ENCODE assay signal across 1 cellular context in the genomic region with DNA sequence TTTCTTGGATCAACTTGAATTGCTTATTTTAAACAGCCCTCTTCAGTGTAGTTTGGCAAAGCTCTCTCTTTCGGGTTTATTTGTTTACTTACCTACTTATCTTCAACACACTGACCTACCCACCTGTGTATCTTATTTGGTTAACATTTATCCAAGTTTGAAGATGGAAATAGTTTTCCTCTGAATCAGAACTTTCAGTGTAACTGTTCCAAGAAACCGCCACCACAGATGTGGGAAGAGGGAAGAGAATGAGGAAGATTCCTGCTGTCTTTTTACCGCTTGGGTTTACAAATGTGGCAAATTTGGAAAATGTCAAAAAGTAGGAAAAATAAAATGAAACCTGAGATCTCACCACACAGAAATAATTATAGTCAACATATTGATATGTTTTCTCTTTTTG.
TF ChIP-seq lines count a peak whose summit lies in the region.

No MANE protein-coding gene starts in this region.

TF ChIP-seq in HepG2, 621 proteins besides CTCF, POLR2A, EP300 and RAD21 (continued from another document and continues in another):
- TF ChIP-seq, protein P1, sequence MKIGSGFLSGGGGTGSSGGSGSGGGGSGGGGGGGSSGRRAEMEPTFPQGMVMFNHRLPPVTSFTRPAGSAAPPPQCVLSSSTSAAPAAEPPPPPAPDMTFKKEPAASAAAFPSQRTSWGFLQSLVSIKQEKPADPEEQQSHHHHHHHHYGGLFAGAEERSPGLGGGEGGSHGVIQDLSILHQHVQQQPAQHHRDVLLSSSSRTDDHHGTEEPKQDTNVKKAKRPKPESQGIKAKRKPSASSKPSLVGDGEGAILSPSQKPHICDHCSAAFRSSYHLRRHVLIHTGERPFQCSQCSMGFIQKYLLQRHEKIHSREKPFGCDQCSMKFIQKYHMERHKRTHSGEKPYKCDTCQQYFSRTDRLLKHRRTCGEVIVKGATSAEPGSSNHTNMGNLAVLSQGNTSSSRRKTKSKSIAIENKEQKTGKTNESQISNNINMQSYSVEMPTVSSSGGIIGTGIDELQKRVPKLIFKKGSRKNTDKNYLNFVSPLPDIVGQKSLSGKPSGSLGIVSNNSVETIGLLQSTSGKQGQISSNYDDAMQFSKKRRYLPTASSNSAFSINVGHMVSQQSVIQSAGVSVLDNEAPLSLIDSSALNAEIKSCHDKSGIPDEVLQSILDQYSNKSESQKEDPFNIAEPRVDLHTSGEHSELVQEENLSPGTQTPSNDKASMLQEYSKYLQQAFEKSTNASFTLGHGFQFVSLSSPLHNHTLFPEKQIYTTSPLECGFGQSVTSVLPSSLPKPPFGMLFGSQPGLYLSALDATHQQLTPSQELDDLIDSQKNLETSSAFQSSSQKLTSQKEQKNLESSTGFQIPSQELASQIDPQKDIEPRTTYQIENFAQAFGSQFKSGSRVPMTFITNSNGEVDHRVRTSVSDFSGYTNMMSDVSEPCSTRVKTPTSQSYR (CRISPR knock-in tag; IDR thresholded peaks at IDR 0.05; ENCODE audit: borderline replicate concordance), result no peak
- TF ChIP-seq MEIS1 (CRISPR knock-in tag; IDR thresholded peaks at IDR 0.05; ENCODE audit: borderline replicate concordance) (no peak), ZNF816 (CRISPR knock-in tag; IDR thresholded peaks at IDR 0.05; ENCODE audit: borderline replicate concordance) (no peak), MED13 (CRISPR knock-in tag; IDR thresholded peaks at IDR 0.05) (no peak), HNRNPLL (IDR thresholded peaks at IDR 0.05; ENCODE audit: low read depth, low read length, poor library complexity, severe bottlenecking) (no peak), ZNF205 (CRISPR knock-in tag; IDR thresholded peaks at IDR 0.05) (peak; percentile 87), ATAD3A (CRISPR knock-in tag; IDR thresholded peaks at IDR 0.05) (no peak), TCF7L2 (IDR thresholded peaks at IDR 0.05; ENCODE audit: low read depth, low read length) (no peak; the same call in 1 of the 2 replicates), FOXA1 (IDR thresholded peaks at IDR 0.05) (no peak), FOXA1 (CRISPR knock-in tag; IDR thresholded peaks at IDR 0.05) (peak; percentile 77), KDM5A (IDR thresholded peaks at IDR 0.05; ENCODE audit: borderline replicate concordance, low read length) (no peak), ZGPAT (CRISPR knock-in tag; IDR thresholded peaks at IDR 0.05) (peak; percentile 84), CREB1 (IDR thresholded peaks at IDR 0.05) (no peak), CREB1 (CRISPR knock-in tag; IDR thresholded peaks at IDR 0.05) (no peak), ZNF670 (CRISPR knock-in tag; IDR thresholded peaks at IDR 0.05; ENCODE audit: borderline replicate concordance) (no peak), FOXO1 (CRISPR knock-in tag; IDR thresholded peaks at IDR 0.05) (peak; percentile 77), SPEN (CRISPR knock-in tag; IDR thresholded peaks at IDR 0.05; ENCODE audit: low read depth) (no peak), ZNF230 (CRISPR knock-in tag; IDR thresholded peaks at IDR 0.05) (no peak), ZNF317 (CRISPR knock-in tag; IDR thresholded peaks at IDR 0.05) (peak; percentile 94), ZNF772 (CRISPR knock-in tag; IDR thresholded peaks at IDR 0.05) (no peak), HNRNPUL1 (IDR thresholded peaks at IDR 0.05; ENCODE audit: low read depth, low read length) (no peak), SCMH1 (CRISPR knock-in tag; IDR thresholded peaks at IDR 0.05; ENCODE audit: borderline replicate concordance) (no peak), ZNF644 (CRISPR knock-in tag; IDR thresholded peaks at IDR 0.05; ENCODE audit: low read depth) (peak; percentile 54), RARG (CRISPR knock-in tag; IDR thresholded peaks at IDR 0.05; ENCODE audit: low read depth) (no peak), THYN1 (CRISPR knock-in tag; IDR thresholded peaks at IDR 0.05; ENCODE audit: borderline replicate concordance, low read depth) (no peak), PAXIP1 (CRISPR knock-in tag; conservative IDR thresholded peaks at IDR 0.05) (peak; percentile 92), NRL (CRISPR knock-in tag; IDR thresholded peaks at IDR 0.05; ENCODE audit: borderline replicate concordance) (no peak), KLF16 (CRISPR knock-in tag; IDR thresholded peaks at IDR 0.05) (peak in 1 of 2 experiments; percentile 20; a peak in 1 of 4 replicates), FLYWCH1 (CRISPR knock-in tag; IDR thresholded peaks at IDR 0.05) (no peak), SKI (IDR thresholded peaks at IDR 0.05; ENCODE audit: partially characterized antibody) (no peak), MEIS2 (CRISPR knock-in tag; IDR thresholded peaks at IDR 0.05) (no peak), KLF6 (CRISPR knock-in tag; IDR thresholded peaks at IDR 0.05) (no peak), ZBTB26 (CRISPR knock-in tag; IDR thresholded peaks at IDR 0.05; ENCODE audit: borderline replicate concordance) (no peak), PREB (CRISPR knock-in tag; IDR thresholded peaks at IDR 0.05) (no peak), HOXD1 (CRISPR knock-in tag; IDR thresholded peaks at IDR 0.05) (no peak), PAF1 (CRISPR knock-in tag; IDR thresholded peaks at IDR 0.05) (no peak), SMARCE1 (IDR thresholded peaks at IDR 0.05; ENCODE audit: borderline replicate concordance) (no peak), SOX13 (IDR thresholded peaks at IDR 0.05) (no peak), SOX13 (CRISPR knock-in tag; conservative IDR thresholded peaks at IDR 0.05 in 1 of 2, IDR thresholded peaks at IDR 0.05 in 1 of 2) (peak in 1 of 2 experiments; percentile 86; a peak in 2 of 4 replicates), MXI1 (IDR thresholded peaks at IDR 0.05; ENCODE audit: borderline replicate concordance, low read depth, low read length) (no peak), ETV6 (CRISPR knock-in tag; conservative IDR thresholded peaks at IDR 0.05) (no peak), NFIB (CRISPR knock-in tag; IDR thresholded peaks at IDR 0.05; ENCODE audit: borderline replicate concordance) (no peak), FOXC1 (CRISPR knock-in tag; IDR thresholded peaks at IDR 0.05; ENCODE audit: borderline replicate concordance) (no peak), ZNF343 (CRISPR knock-in tag; IDR thresholded peaks at IDR 0.05) (no peak), GZF1 (CRISPR knock-in tag; IDR thresholded peaks at IDR 0.05) (no peak), ATRX (CRISPR knock-in tag; IDR thresholded peaks at IDR 0.05; ENCODE audit: borderline replicate concordance) (no peak), TCF7 (IDR thresholded peaks at IDR 0.05; ENCODE audit: low read depth) (peak; percentile 83), NFATC3 (CRISPR knock-in tag; IDR thresholded peaks at IDR 0.05) (no peak)
- TF ChIP-seq, protein P2, sequence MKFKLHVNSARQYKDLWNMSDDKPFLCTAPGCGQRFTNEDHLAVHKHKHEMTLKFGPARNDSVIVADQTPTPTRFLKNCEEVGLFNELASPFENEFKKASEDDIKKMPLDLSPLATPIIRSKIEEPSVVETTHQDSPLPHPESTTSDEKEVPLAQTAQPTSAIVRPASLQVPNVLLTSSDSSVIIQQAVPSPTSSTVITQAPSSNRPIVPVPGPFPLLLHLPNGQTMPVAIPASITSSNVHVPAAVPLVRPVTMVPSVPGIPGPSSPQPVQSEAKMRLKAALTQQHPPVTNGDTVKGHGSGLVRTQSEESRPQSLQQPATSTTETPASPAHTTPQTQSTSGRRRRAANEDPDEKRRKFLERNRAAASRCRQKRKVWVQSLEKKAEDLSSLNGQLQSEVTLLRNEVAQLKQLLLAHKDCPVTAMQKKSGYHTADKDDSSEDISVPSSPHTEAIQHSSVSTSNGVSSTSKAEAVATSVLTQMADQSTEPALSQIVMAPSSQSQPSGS (CRISPR knock-in tag; IDR thresholded peaks at IDR 0.05), result peak; percentile 84
- TF ChIP-seq, protein P3, sequence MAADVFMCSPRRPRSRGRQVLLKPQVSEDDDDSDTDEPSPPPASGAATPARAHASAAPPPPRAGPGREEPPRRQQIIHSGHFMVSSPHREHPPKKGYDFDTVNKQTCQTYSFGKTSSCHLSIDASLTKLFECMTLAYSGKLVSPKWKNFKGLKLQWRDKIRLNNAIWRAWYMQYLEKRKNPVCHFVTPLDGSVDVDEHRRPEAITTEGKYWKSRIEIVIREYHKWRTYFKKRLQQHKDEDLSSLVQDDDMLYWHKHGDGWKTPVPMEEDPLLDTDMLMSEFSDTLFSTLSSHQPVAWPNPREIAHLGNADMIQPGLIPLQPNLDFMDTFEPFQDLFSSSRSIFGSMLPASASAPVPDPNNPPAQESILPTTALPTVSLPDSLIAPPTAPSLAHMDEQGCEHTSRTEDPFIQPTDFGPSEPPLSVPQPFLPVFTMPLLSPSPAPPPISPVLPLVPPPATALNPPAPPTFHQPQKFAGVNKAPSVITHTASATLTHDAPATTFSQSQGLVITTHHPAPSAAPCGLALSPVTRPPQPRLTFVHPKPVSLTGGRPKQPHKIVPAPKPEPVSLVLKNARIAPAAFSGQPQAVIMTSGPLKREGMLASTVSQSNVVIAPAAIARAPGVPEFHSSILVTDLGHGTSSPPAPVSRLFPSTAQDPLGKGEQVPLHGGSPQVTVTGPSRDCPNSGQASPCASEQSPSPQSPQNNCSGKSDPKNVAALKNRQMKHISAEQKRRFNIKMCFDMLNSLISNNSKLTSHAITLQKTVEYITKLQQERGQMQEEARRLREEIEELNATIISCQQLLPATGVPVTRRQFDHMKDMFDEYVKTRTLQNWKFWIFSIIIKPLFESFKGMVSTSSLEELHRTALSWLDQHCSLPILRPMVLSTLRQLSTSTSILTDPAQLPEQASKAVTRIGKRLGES (CRISPR knock-in tag; IDR thresholded peaks at IDR 0.05; ENCODE audit: borderline replicate concordance), result no peak
- TF ChIP-seq, protein P4, sequence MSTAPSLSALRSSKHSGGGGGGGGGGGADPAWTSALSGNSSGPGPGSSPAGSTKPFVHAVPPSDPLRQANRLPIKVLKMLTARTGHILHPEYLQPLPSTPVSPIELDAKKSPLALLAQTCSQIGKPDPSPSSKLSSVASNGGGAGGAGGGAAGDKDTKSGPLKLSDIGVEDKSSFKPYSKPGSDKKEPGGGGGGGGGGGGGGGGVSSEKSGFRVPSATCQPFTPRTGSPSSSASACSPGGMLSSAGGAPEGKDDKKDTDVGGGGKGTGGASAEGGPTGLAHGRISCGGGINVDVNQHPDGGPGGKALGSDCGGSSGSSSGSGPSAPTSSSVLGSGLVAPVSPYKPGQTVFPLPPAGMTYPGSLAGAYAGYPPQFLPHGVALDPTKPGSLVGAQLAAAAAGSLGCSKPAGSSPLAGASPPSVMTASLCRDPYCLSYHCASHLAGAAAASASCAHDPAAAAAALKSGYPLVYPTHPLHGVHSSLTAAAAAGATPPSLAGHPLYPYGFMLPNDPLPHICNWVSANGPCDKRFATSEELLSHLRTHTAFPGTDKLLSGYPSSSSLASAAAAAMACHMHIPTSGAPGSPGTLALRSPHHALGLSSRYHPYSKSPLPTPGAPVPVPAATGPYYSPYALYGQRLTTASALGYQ (CRISPR knock-in tag; IDR thresholded peaks at IDR 0.05), result peak; percentile 88; the same call in 1 of the 2 replicates
